ENCODE assay signal across 9 cellular contexts in genomic region chr2:191666733-191667132, GRCh38. TPM values are rescaled to one million over a fixed set of nuclear protein-coding genes. Genes with fewer than 3 reads are reported as not detected.
DNase-seq lines count a peak whose midpoint lies in the region; ATAC-seq and TF ChIP-seq lines count a peak whose summit lies in the region.
"Had no signal": no experiment of that assay in that cellular context is flagged by ENCODE, and none has a peak within 500 bp of the region (broad histone marks: within the 10 kb centered on the region; RNA-seq: fewer than 3 reads in every experiment).

No MANE protein-coding gene starts in this region.

- ATAC-seq in GM19035 (IDR thresholded peaks at IDR 0.05; ENCODE audit: unreplicated experiment): peak; percentile 72
- peak; percentile 77 for ATAC-seq in HG02885 (IDR thresholded peaks at IDR 0.05; ENCODE audit: poor library complexity, unreplicated experiment)
- peak; percentile 35; the same call in 1 of the 2 replicates for ATAC-seq in PC-3
- no peak for ATAC-seq in CD8-positive, alpha-beta T cell

- peak; percentile 26 for DNase-seq in PC-3
- peak; percentile 55 for DNase-seq in pons (ENCODE audit: low spot score)
- no peak for DNase-seq in NCI-H1417 treated with DMSO at 0.1 percent for 48 hours (lab: John Stamatoyannopoulos, UW)
- DNase-seq in CD8-positive, alpha-beta T cell: no peak
- no peak for DNase-seq in kidney glomerular epithelial cell (lab: John Stamatoyannopoulos, UW)
- no peak for DNase-seq in activated CD4-positive, alpha-beta T cell treated with anti-CD3 and anti-CD28 coated beads, Interleukin-2, amount 50 U/mL, for 4 hours
- DNase-seq: stimulated activated CD4-positive, alpha-beta T cell treated with anti-CD3 and anti-CD28 coated beads, Interleukin-4, amount 100 ng/mL, for 24 hours had no signal

- no peaks in the 10 kb centered on the region for H3K36me3 Mint-ChIP-seq in CD8-positive, alpha-beta T cell

- H3K4me1 ChIP-seq in PC-3 (ENCODE audit: insufficient read depth, low read length): peaks cover 26% of the 10 kb centered on the region
- H3K4me1 ChIP-seq in CD8-positive, alpha-beta T cell (ENCODE audit: insufficient read depth, low read length): no peaks in the 10 kb centered on the region

- no peaks in the 10 kb centered on the region for H3F3A ChIP-seq in PC-3 (ENCODE audit: low read length, unreplicated experiment)

- POLR2A ChIA-PET in PC-3 (lab: Charles Lee; ENCODE audit: unreplicated experiment): interaction anchor here (1.2 kb wide), 1 partner anchor 11 kb away, joined by 15 read pairs; the partner anchor contains the start of gene NABP1
- POLR2A ChIA-PET in CD8-positive, alpha-beta T cell (lab: Charles Lee): no interaction called here

- H3K36me3 ChIP-seq in PC-3 (ENCODE audit: low read depth, low read length): no peaks in the 10 kb centered on the region
- H3K36me3 ChIP-seq in CD8-positive, alpha-beta T cell (ENCODE audit: insufficient read depth, low read length): no peaks in the 10 kb centered on the region

- no peak overlapping the region for H3K4me3 ChIP-seq in PC-3 (ENCODE audit: low read length)
- no peak overlapping the region for H3K4me3 ChIP-seq in CD8-positive, alpha-beta T cell (ENCODE audit: low read depth, low read length)

- H3K27me3 ChIP-seq in PC-3 (ENCODE audit: low read length): no peaks in the 10 kb centered on the region
- H3K27me3 ChIP-seq in CD8-positive, alpha-beta T cell (ENCODE audit: insufficient read depth, low read length): no peaks in the 10 kb centered on the region

- no peak overlapping the region for H3K4me3 Mint-ChIP-seq in CD8-positive, alpha-beta T cell

- H3K27ac ChIP-seq in PC-3 (ENCODE audit: low read length): no peak overlapping the region
- H3K27ac ChIP-seq in CD8-positive, alpha-beta T cell (ENCODE audit: low read depth, low read length): no peak overlapping the region

- no TSS peak for BruUV-seq in PC-3 (replicated peaks; lab: Mats Ljungman, UMichigan)

- no peak overlapping the region for H3K4me2 ChIP-seq in PC-3 (ENCODE audit: low read length)

- H3K27me3 Mint-ChIP-seq in CD8-positive, alpha-beta T cell (ENCODE audit: low read depth): no peaks in the 10 kb centered on the region

- H3K9me3 ChIP-seq in PC-3 (ENCODE audit: low read length): no peaks in the 10 kb centered on the region
- no peaks in the 10 kb centered on the region for H3K9me3 ChIP-seq in CD8-positive, alpha-beta T cell (ENCODE audit: low read length)

- no peak for TF ChIP-seq CTCF in PC-3 (conservative IDR thresholded peaks at IDR 0.05; ENCODE audit: low read depth, low read length)
- TF ChIP-seq CTCF in CD8-positive, alpha-beta T cell (IDR thresholded peaks at IDR 0.05): no peak

- intact Hi-C loops in PC-3 (cut with micrococcal nuclease): no loop called here
- intact Hi-C loops in CD8-positive, alpha-beta T cell (cut with DNase I, micrococcal nuclease): no loop called here

- CTCF ChIA-PET in PC-3 (lab: Charles Lee): no interaction called here
- CTCF ChIA-PET in CD8-positive, alpha-beta T cell (lab: Charles Lee): no interaction called here

- H4K20me1 ChIP-seq in PC-3 (ENCODE audit: low read length): no peaks in the 10 kb centered on the region

- H3K9ac ChIP-seq in PC-3 (ENCODE audit: low read length): no peak overlapping the region

- peak overlapping the region; percentile 5; the same call in 1 of the 2 replicates for H2AFZ ChIP-seq in PC-3 (ENCODE audit: low read length)

- no peaks in the 10 kb centered on the region for H3K9me2 ChIP-seq in PC-3 (replicated peaks; ENCODE audit: low read length)

- no peaks in the 10 kb centered on the region for H3K79me2 ChIP-seq in PC-3 (ENCODE audit: low read length)

- H3K27ac Mint-ChIP-seq in CD8-positive, alpha-beta T cell: no peak overlapping the region

- H3K9me3 Mint-ChIP-seq in CD8-positive, alpha-beta T cell: no peaks in the 10 kb centered on the region

- H3K4me1 Mint-ChIP-seq in CD8-positive, alpha-beta T cell (ENCODE audit: low read depth): peaks cover 3% of the 10 kb centered on the region

RNA-seq across cellular contexts. Expression of gene NABP1, which starts 11.2 kb away (rescaled TPM):
- total RNA-seq in PC-3 (2014; rRNA removed): 45.4 and 56.8 TPM in 2 replicates
- 10 to 100 TPM; 17.5 to 21.1 TPM for total RNA-seq in CD8-positive, alpha-beta T cell

Comparison
In these comparisons a context has a peak if more than half of its experiments do, and no peak if none do; other contexts are left out.
1. DNase-seq: peak in PC-3 (single experiment) and pons (single experiment); none in NCI-H1417 treated with DMSO at 0.1 percent for 48 hours (single experiment), CD8-positive, alpha-beta T cell (0 of 7), kidney glomerular epithelial cell (single experiment) and activated CD4-positive, alpha-beta T cell treated with anti-CD3 and anti-CD28 coated beads, Interleukin-2, amount 50 U/mL, for 4 hours (0 of 2).